25 cellular contexts compared by ENCODE assay signal in the genomic region with DNA sequence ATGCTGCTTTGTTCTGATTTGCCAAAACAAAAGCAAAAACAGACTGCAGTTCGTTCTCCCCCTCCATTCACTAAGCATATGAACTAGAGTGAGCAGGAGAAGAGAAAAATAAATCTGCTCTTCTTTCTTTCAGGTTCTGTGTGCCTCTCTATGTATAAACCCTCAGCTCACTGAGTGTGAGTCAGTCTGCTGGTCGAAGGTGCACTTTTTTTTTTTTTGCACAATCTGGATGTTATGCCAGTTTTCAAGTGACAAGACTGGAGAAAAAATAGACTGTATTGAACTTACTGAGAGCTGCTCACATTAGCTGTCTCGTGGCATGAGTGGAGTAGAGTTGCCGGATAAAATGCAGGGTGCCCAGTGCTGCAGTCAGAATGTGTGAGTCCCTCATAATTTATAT.
"Had no signal": no experiment of that assay in that cellular context is flagged by ENCODE, and none has a peak within 500 bp of the region (broad histone marks: within the 10 kb centered on the region; RNA-seq: fewer than 3 reads in every experiment).

No MANE protein-coding gene starts in this region.

- ATAC-seq: activated CD8-positive, alpha-beta T cell treated with anti-CD3 and anti-CD28 coated beads, Interleukin-2, amount 10 ng/mL, durations not matched to agents 7 days and 5 days; lower lobe of right lung; natural killer cell treated with Interleukin-12 subunit alpha and Interleukin-12 subunit beta and Interleukin-15 and Interleukin-18, amount 100 ng/mL, for 72 hours; right cardiac atrium had no signal

- H3K36me3 Mint-ChIP-seq: natural killer cell treated with Interleukin-12 subunit alpha and Interleukin-12 subunit beta and Interleukin-15 and Interleukin-18, amount 100 ng/mL, for 72 hours had no signal

- H3K4me3 Mint-ChIP-seq: activated B cell treated with CpG ODN at 0.5 μM for 24 hours; activated CD4-positive, alpha-beta T cell treated with anti-CD3 and anti-CD28 coated beads, Interleukin-2, amount 10 ng/mL, durations not matched to agents 7 days and 5 days; activated CD8-positive, alpha-beta T cell treated with anti-CD3 and anti-CD28 coated beads, Interleukin-2, amount 10 ng/mL, durations not matched to agents 7 days and 5 days; activated T-cell treated with anti-CD3 and anti-CD28 coated beads, Interleukin-2, amount 50 U/mL, for 24 hours; natural killer cell treated with Interleukin-12 subunit alpha and Interleukin-12 subunit beta and Interleukin-15 and Interleukin-18, amount 100 ng/mL, for 72 hours; stimulated activated naive CD8-positive, alpha-beta T cell treated with anti-CD3 and anti-CD28 coated beads, Interleukin-15, Interleukin-2, amounts not matched to agents 100 ng/mL and 50 ng/mL, for 24 hours; T-helper 2 cell treated with Interferon-gamma antibody and Interleukin-4, amounts not matched to agents 5 μg/mL and 100 μg/mL, for 36 hours had no signal

- H3K4me1 ChIP-seq: breast epithelium, esophagus muscularis mucosa, lower lobe of right lung, prostate gland, vagina had no signal

- H3K27me3 Mint-ChIP-seq: activated B cell treated with CpG ODN at 0.5 μM for 24 hours; activated CD4-positive, alpha-beta T cell treated with anti-CD3 and anti-CD28 coated beads, Interleukin-2, amount 10 ng/mL, durations not matched to agents 7 days and 5 days; activated T-cell treated with anti-CD3 and anti-CD28 coated beads, Interleukin-2, amount 50 U/mL, for 24 hours; natural killer cell treated with Interleukin-12 subunit alpha and Interleukin-12 subunit beta and Interleukin-15 and Interleukin-18, amount 100 ng/mL, for 72 hours; stimulated activated naive CD8-positive, alpha-beta T cell treated with anti-CD3 and anti-CD28 coated beads, Interleukin-15, Interleukin-2, amounts not matched to agents 100 ng/mL and 50 ng/mL, for 24 hours had no signal

- DNase-seq: activated B cell treated with CpG ODN at 0.5 μM for 24 hours; activated CD4-positive, alpha-beta T cell treated with anti-CD3 and anti-CD28 coated beads, Interleukin-2, amount 10 ng/mL, durations not matched to agents 7 days and 5 days; activated CD8-positive, alpha-beta T cell treated with anti-CD3 and anti-CD28 coated beads, Interleukin-2, amount 10 ng/mL, durations not matched to agents 7 days and 5 days; activated effector memory CD4-positive, alpha-beta T cell treated with Interleukin-2 at 50 U/mL for 16 hours; activated naive CD4-positive, alpha-beta T cell treated with anti-CD3 and anti-CD28 coated beads, Interleukin-2, amount 50 U/mL, for 16 hours; activated T-cell treated with anti-CD3 and anti-CD28 coated beads, Interleukin-2, amount 50 U/mL, for 24 hours; aorta; cerebellar nuclear complex; effector CD4-positive, alpha-beta T cell; glutamatergic neuron; hypothalamus; lower lobe of right lung; occipital lobe; right cardiac atrium; stimulated activated CD4-positive, alpha-beta T cell treated with anti-CD3 and anti-CD28 coated beads, Interleukin-15, amount 100 ng/mL, for 24 hours; stimulated activated CD4-positive, alpha-beta T cell treated with anti-CD3 and anti-CD28 coated beads, Interleukin-2, amount 100 ng/mL, for 48 hours; trophoblast cell had no signal

- H3K27ac Mint-ChIP-seq: activated B cell treated with CpG ODN at 0.5 μM for 24 hours; activated CD4-positive, alpha-beta T cell treated with anti-CD3 and anti-CD28 coated beads, Interleukin-2, amount 10 ng/mL, durations not matched to agents 7 days and 5 days; activated CD8-positive, alpha-beta T cell treated with anti-CD3 and anti-CD28 coated beads, Interleukin-2, amount 10 ng/mL, durations not matched to agents 7 days and 5 days; activated T-cell treated with anti-CD3 and anti-CD28 coated beads, Interleukin-2, amount 50 U/mL, for 24 hours; natural killer cell treated with Interleukin-12 subunit alpha and Interleukin-12 subunit beta and Interleukin-15 and Interleukin-18, amount 100 ng/mL, for 72 hours; stimulated activated naive CD8-positive, alpha-beta T cell treated with anti-CD3 and anti-CD28 coated beads, Interleukin-15, Interleukin-2, amounts not matched to agents 100 ng/mL and 50 ng/mL, for 24 hours; T-helper 2 cell treated with Interferon-gamma antibody and Interleukin-4, amounts not matched to agents 5 μg/mL and 100 μg/mL, for 36 hours had no signal

- H3K36me3 ChIP-seq: breast epithelium, esophagus muscularis mucosa, lower lobe of right lung, prostate gland, vagina had no signal

- H3K4me3 ChIP-seq: breast epithelium, esophagus muscularis mucosa, lower lobe of right lung, prostate gland, skin epidermis, vagina had no signal

- H3K4me1 Mint-ChIP-seq: activated B cell treated with CpG ODN at 0.5 μM for 24 hours; activated CD4-positive, alpha-beta T cell treated with anti-CD3 and anti-CD28 coated beads, Interleukin-2, amount 10 ng/mL, durations not matched to agents 7 days and 5 days had no signal

- H3K9me3 Mint-ChIP-seq: activated B cell treated with CpG ODN at 0.5 μM for 24 hours; activated CD4-positive, alpha-beta T cell treated with anti-CD3 and anti-CD28 coated beads, Interleukin-2, amount 10 ng/mL, durations not matched to agents 7 days and 5 days; T-helper 2 cell treated with Interferon-gamma antibody and Interleukin-4, amounts not matched to agents 5 μg/mL and 100 μg/mL, for 36 hours had no signal

- H3K27me3 ChIP-seq: breast epithelium, esophagus muscularis mucosa, vagina had no signal

- H3K9me3 ChIP-seq: esophagus muscularis mucosa, lower lobe of right lung, prostate gland, vagina had no signal
